In genomic region chr18:26549103-26549485, GRCh38 we compare ENCODE assay signal across 8 cellular contexts. TPM values are rescaled to one million over a fixed set of nuclear protein-coding genes. Genes with fewer than 3 reads are reported as not detected.
A peak's percentile ranks its signal among the peaks of the same experiment; 100 is the strongest.
DNase-seq lines count a peak whose midpoint lies in the region; ATAC-seq and TF ChIP-seq lines count a peak whose summit lies in the region.

No MANE protein-coding gene starts in this region.

- no peak overlapping the region for H3K27ac Mint-ChIP-seq in IgD-negative memory B cell
- no peak overlapping the region for H3K27ac Mint-ChIP-seq in activated CD8-positive, alpha-beta memory T cell treated with anti-CD3 and anti-CD28 coated beads, Interleukin-2, amount 10 ng/mL, durations not matched to agents 7 days and 5 days
- H3K27ac Mint-ChIP-seq in neural crest cell (ENCODE audit: unreplicated experiment): no peak overlapping the region

- H3K36me3 Mint-ChIP-seq in IgD-negative memory B cell: no peaks in the 10 kb centered on the region
- peaks cover 3% of the 10 kb centered on the region for H3K36me3 Mint-ChIP-seq in activated CD8-positive, alpha-beta memory T cell treated with anti-CD3 and anti-CD28 coated beads, Interleukin-2, amount 10 ng/mL, durations not matched to agents 7 days and 5 days
- H3K36me3 Mint-ChIP-seq in neural crest cell (ENCODE audit: low read depth): no peaks in the 10 kb centered on the region

- no peak for ATAC-seq in activated CD8-positive, alpha-beta memory T cell treated with anti-CD3 and anti-CD28 coated beads, Interleukin-2, amount 10 ng/mL, durations not matched to agents 7 days and 5 days
- no peak for ATAC-seq in HG02610 (IDR thresholded peaks at IDR 0.05; ENCODE audit: unreplicated experiment)
- no peak for ATAC-seq in HG03442 (IDR thresholded peaks at IDR 0.05; ENCODE audit: unreplicated experiment)

- H3K4me3 ChIP-seq in fibroblast of pulmonary artery (replicated peaks; ENCODE audit: low read depth, low read length): peak overlapping the region; percentile 70

- CTCF ChIA-PET in activated CD8-positive, alpha-beta memory T cell treated with anti-CD3 and anti-CD28 coated beads, Interleukin-2, amount 10 ng/mL, durations not matched to agents 7 days and 5 days (lab: Charles Lee): no interaction called here

- H3K4me1 Mint-ChIP-seq in IgD-negative memory B cell: peaks cover 15 to 33% (median 20%) of the 10 kb centered on the region in 3 donors
- peaks cover 18% of the 10 kb centered on the region for H3K4me1 Mint-ChIP-seq in activated CD8-positive, alpha-beta memory T cell treated with anti-CD3 and anti-CD28 coated beads, Interleukin-2, amount 10 ng/mL, durations not matched to agents 7 days and 5 days
- peaks cover 57% of the 10 kb centered on the region for H3K4me1 Mint-ChIP-seq in neural crest cell

- peak overlapping the region; percentile 79 to 90 (median 82) for H3K4me3 Mint-ChIP-seq in IgD-negative memory B cell
- H3K4me3 Mint-ChIP-seq in activated CD8-positive, alpha-beta memory T cell treated with anti-CD3 and anti-CD28 coated beads, Interleukin-2, amount 10 ng/mL, durations not matched to agents 7 days and 5 days: peak overlapping the region; percentile 58
- peak overlapping the region; percentile 92 for H3K4me3 Mint-ChIP-seq in neural crest cell

- peak; percentile 26 for DNase-seq in DMS79 treated with DMSO at 0.1 percent for 48 hours (lab: John Stamatoyannopoulos, UW)
- DNase-seq in DMS79 (lab: John Stamatoyannopoulos, UW): no peak
- DNase-seq in activated CD8-positive, alpha-beta memory T cell treated with anti-CD3 and anti-CD28 coated beads, Interleukin-2, amount 10 ng/mL, durations not matched to agents 7 days and 5 days: no peak
- DNase-seq in fibroblast of pulmonary artery (ENCODE audit: low read depth): peak; percentile 52
- DNase-seq in neural crest cell (ENCODE audit: low read depth, low spot score): peak; percentile 22

- TF ChIP-seq CTCF in fibroblast of pulmonary artery (IDR thresholded peaks at IDR 0.05; ENCODE audit: low read length, missing control alignments): no peak
- no peak for TF ChIP-seq CTCF in neural crest cell (conservative IDR thresholded peaks at IDR 0.05)

- H3K9me3 Mint-ChIP-seq in IgD-negative memory B cell (no peaks in the 10 kb centered on the region), neural crest cell (no peaks in the 10 kb centered on the region)
- no peaks in the 10 kb centered on the region for H3K9me3 Mint-ChIP-seq in activated CD8-positive, alpha-beta memory T cell treated with anti-CD3 and anti-CD28 coated beads, Interleukin-2, amount 10 ng/mL, durations not matched to agents 7 days and 5 days (ENCODE audit: low read depth)

- H3K27me3 Mint-ChIP-seq in IgD-negative memory B cell: peaks cover 37% of the 10 kb centered on the region
- H3K27me3 Mint-ChIP-seq in activated CD8-positive, alpha-beta memory T cell treated with anti-CD3 and anti-CD28 coated beads, Interleukin-2, amount 10 ng/mL, durations not matched to agents 7 days and 5 days: peaks cover 49% of the 10 kb centered on the region
- H3K27me3 Mint-ChIP-seq in neural crest cell (ENCODE audit: low read depth): peaks cover 61% of the 10 kb centered on the region

RNA-seq across cellular contexts. Expression of gene KCTD1, which starts 0.7 kb away (rescaled TPM):
- 0.55 TPM for polyA plus RNA-seq in IgD-negative memory B cell
- 1 to 10 TPM; 4.1 to 5.6 TPM for total RNA-seq in activated CD8-positive, alpha-beta memory T cell treated with anti-CD3 and anti-CD28 coated beads, Interleukin-2, amount 10 ng/mL, durations not matched to agents 7 days and 5 days
- total RNA-seq in neural crest cell: 27.8 and 29.7 TPM in 2 replicates

Comparison
In these comparisons a context has a peak if more than half of its experiments do, and no peak if none do; other contexts are left out.
1. DNase-seq: peak in DMS79 treated with DMSO at 0.1 percent for 48 hours (single experiment), fibroblast of pulmonary artery (single experiment) and neural crest cell (single experiment); none in DMS79 (single experiment) and activated CD8-positive, alpha-beta memory T cell treated with anti-CD3 and anti-CD28 coated beads, Interleukin-2, amount 10 ng/mL, durations not matched to agents 7 days and 5 days (single experiment).
2. Peak in every context shown above with its lines, with median percentiles within 50 percentile points of each other: H3K4me3 Mint-ChIP-seq.